ENCODE assay signal across 14 cellular contexts in genomic region chr13:20714161-20714560, GRCh38. TPM values are rescaled to one million over a fixed set of nuclear protein-coding genes. Genes with fewer than 3 reads are reported as not detected.
DNase-seq lines count a peak whose midpoint lies in the region; ATAC-seq and TF ChIP-seq lines count a peak whose summit lies in the region.
"Had no signal": no experiment of that assay in that cellular context is flagged by ENCODE, and none has a peak within 500 bp of the region (broad histone marks: within the 10 kb centered on the region; RNA-seq: fewer than 3 reads in every experiment).

No MANE protein-coding gene starts in this region.

- H3K27me3 ChIP-seq in testis, result no peaks in the 10 kb centered on the region

- H3K4me1 ChIP-seq in testis, result peaks cover 11% of the 10 kb centered on the region

- H3K27ac ChIP-seq in testis, result peak overlapping the region; percentile 33 to 78

- peak overlapping the region in 4 of 5 experiments; percentile 5 to 57 (median 32) for H3K27ac Mint-ChIP-seq in brain
- H3K27ac Mint-ChIP-seq in type B pancreatic cell, result no peak overlapping the region
- H3K27ac Mint-ChIP-seq: activated naive CD4-positive, alpha-beta T cell treated with anti-CD3 and anti-CD28 coated beads, Interleukin-2, amount 50 U/mL, for 24 hours; effector memory CD8-positive, alpha-beta T cell; IgD-negative memory B cell had no signal

- WGBS in testis, 2 donors, result 59 to 60% methylated on average over 8 of the region's 8 CpGs

- H3K27me3 Mint-ChIP-seq in brain, result peaks cover 3% of the 10 kb centered on the region
- H3K27me3 Mint-ChIP-seq in type B pancreatic cell, result peaks cover 15% of the 10 kb centered on the region

- no peak for TF ChIP-seq CTCF in brain (conservative IDR thresholded peaks at IDR 0.05)
- TF ChIP-seq CTCF in testis (IDR thresholded peaks at IDR 0.05), result no peak
- no peak for TF ChIP-seq CTCF in type B pancreatic cell (conservative IDR thresholded peaks at IDR 0.05)

- H3K36me3 Mint-ChIP-seq in brain, result no peaks in the 10 kb centered on the region
- H3K36me3 Mint-ChIP-seq in type B pancreatic cell, result no peaks in the 10 kb centered on the region
- H3K36me3 Mint-ChIP-seq: activated naive CD4-positive, alpha-beta T cell treated with anti-CD3 and anti-CD28 coated beads, Interleukin-2, amount 50 U/mL, for 24 hours; IgD-negative memory B cell had no signal

- ATAC-seq in left lobe of liver, result peak; percentile 4
- ATAC-seq in GM19023 (IDR thresholded peaks at IDR 0.05; ENCODE audit: unreplicated experiment), result no peak
- ATAC-seq in HG02981 (IDR thresholded peaks at IDR 0.05; ENCODE audit: unreplicated experiment), result no peak
- ATAC-seq: effector memory CD8-positive, alpha-beta T cell had no signal

- peak overlapping the region in 3 of 5 experiments; percentile 5 to 31 (median 17) for H3K4me3 Mint-ChIP-seq in brain
- H3K4me3 Mint-ChIP-seq in type B pancreatic cell, result no peak overlapping the region
- H3K4me3 Mint-ChIP-seq: activated naive CD4-positive, alpha-beta T cell treated with anti-CD3 and anti-CD28 coated beads, Interleukin-2, amount 50 U/mL, for 24 hours; effector memory CD8-positive, alpha-beta T cell; IgD-negative memory B cell had no signal

- TF ChIP-seq POLR2A in testis (IDR thresholded peaks at IDR 0.05), result no peak

- peak; percentile 68 for DNase-seq in LHCN-M2 (ENCODE audit: low read depth)
- DNase-seq in left lobe of liver (ENCODE audit: low spot score), result no peak
- no peak for DNase-seq in testis
- no peak for DNase-seq in type B pancreatic cell (ENCODE audit: extremely low spot score, unreplicated experiment)
- DNase-seq: effector memory CD8-positive, alpha-beta T cell; H7; NCI-H187 treated with DMSO at 0.1 percent for 48 hours had no signal

- H3K4me1 Mint-ChIP-seq in brain, result peaks cover 57% of the 10 kb centered on the region
- H3K4me1 Mint-ChIP-seq in type B pancreatic cell (ENCODE audit: unreplicated experiment), result peaks cover 14% of the 10 kb centered on the region

- no peaks in the 10 kb centered on the region for H3K36me3 ChIP-seq in testis (ENCODE audit: low read depth, missing control alignments)

- peaks cover 0 to 4% (median 0%) of the 10 kb centered on the region in 5 experiments for H3K9me3 Mint-ChIP-seq in brain
- H3K9me3 Mint-ChIP-seq in type B pancreatic cell, result no peaks in the 10 kb centered on the region
- H3K9me3 Mint-ChIP-seq: activated naive CD4-positive, alpha-beta T cell treated with anti-CD3 and anti-CD28 coated beads, Interleukin-2, amount 50 U/mL, for 24 hours; effector memory CD8-positive, alpha-beta T cell; IgD-negative memory B cell had no signal

- intact Hi-C loops in testis (cut with DNase I; ENCODE audit: low total_unique reads), result loop anchor here (10.0 kb wide), 2 partner anchors 101 to 211 kb away; no protein-coding TSS in a partner anchor

- no peak overlapping the region for H3K4me3 ChIP-seq in testis

- H3K9me3 ChIP-seq in testis, result no peaks in the 10 kb centered on the region

RNA-seq across cellular contexts. Expression of gene IL17D, which starts 10.7 kb away (rescaled TPM):
- total RNA-seq in LHCN-M2 (2014; rRNA removed), result 4.9 and 7.1 TPM in 2 replicates
- polyA plus RNA-seq in LHCN-M2 (2012), result 9.2 TPM
- polyA plus RNA-seq in brain (ENCODE audit: insufficient read depth, low read depth, low replicate concordance), result 17.0 TPM
- total RNA-seq in left lobe of liver, result 0.45 TPM
- total RNA-seq in testis, result 1 to 10 TPM; 1.6 to 4.8 TPM
- polyA plus RNA-seq in testis (ENCODE audit: insufficient read depth, low read depth, low replicate concordance), result 5.3 TPM
- total RNA-seq in type B pancreatic cell (ENCODE audit: low replicate concordance), result 1.5 and 6.3 TPM in 2 replicates
- total RNA-seq: H7; mononuclear cell; T-helper 1 cell treated with Interleukin-12 subunit alpha and Interleukin-12 subunit beta and Interleukin-4 antibody, amounts not matched to agents 30 ng/mL and 1 ng/mL, for 36 hours had no signal

RNA-seq across cellular contexts. Expression of gene EEF1AKMT1, which starts 59.6 kb away (rescaled TPM):
- 23.5 and 26.1 TPM in 2 replicates for total RNA-seq in LHCN-M2 (2014; rRNA removed)
- polyA plus RNA-seq in LHCN-M2 (2012), result 27.0 TPM
- polyA plus RNA-seq in brain (ENCODE audit: insufficient read depth, low read depth, low replicate concordance), result 8.7 TPM
- 7.7 TPM for total RNA-seq in left lobe of liver
- total RNA-seq in testis, result 1 to 10 TPM; 5.8 to 7.5 TPM
- polyA plus RNA-seq in testis (ENCODE audit: insufficient read depth, low read depth, low replicate concordance), result 8.0 TPM
- total RNA-seq in type B pancreatic cell (ENCODE audit: low replicate concordance), result 6.9 and 11.3 TPM in 2 replicates
